In genomic region chr9:89009049-89009840, GRCh38 we compare ENCODE assay signal across 20 cellular contexts. TPM values are rescaled to one million over a fixed set of nuclear protein-coding genes. Genes with fewer than 3 reads are reported as not detected.
DNase-seq lines count a peak whose midpoint lies in the region; ATAC-seq and TF ChIP-seq lines count a peak whose summit lies in the region.
"Had no signal": no experiment of that assay in that cellular context is flagged by ENCODE, and none has a peak within 500 bp of the region (broad histone marks: within the 10 kb centered on the region; RNA-seq: fewer than 3 reads in every experiment).

No MANE protein-coding gene starts in this region.

- H3K9me3 Mint-ChIP-seq in neural crest cell: no peaks in the 10 kb centered on the region
- H3K9me3 Mint-ChIP-seq: activated naive CD8-positive, alpha-beta T cell treated with anti-CD3 and anti-CD28 coated beads for 36 hours; natural killer cell; T-helper 2 cell treated with Interferon-gamma antibody and Interleukin-4, amounts not matched to agents 5 μg/mL and 100 μg/mL, for 36 hours had no signal

- no peaks in the 10 kb centered on the region for H3K4me1 Mint-ChIP-seq in neural crest cell
- H3K4me1 Mint-ChIP-seq: activated naive CD8-positive, alpha-beta T cell treated with anti-CD3 and anti-CD28 coated beads for 36 hours; CD4-positive, CD25-positive, alpha-beta regulatory T cell; natural killer cell had no signal

- BruUV-seq in PC-3 (replicated peaks; lab: Mats Ljungman, UMichigan): no TSS peak

- intact Hi-C loops in PC-3 (cut with micrococcal nuclease): loop anchor here (10.0 kb wide), 1 partner anchor 1054 kb away; a partner anchor contains a TSS

- H3K36me3 Mint-ChIP-seq in neural crest cell (ENCODE audit: low read depth): peaks cover 15% of the 10 kb centered on the region
- H3K36me3 Mint-ChIP-seq: activated naive CD8-positive, alpha-beta T cell treated with anti-CD3 and anti-CD28 coated beads for 36 hours; CD4-positive, CD25-positive, alpha-beta regulatory T cell; natural killer cell had no signal

- CTCF ChIA-PET in PC-3 (lab: Charles Lee): interaction anchor here (0.5 kb wide), 1 partner anchor 905 kb away, joined by 3 read pairs; no protein-coding TSS in a partner anchor

- no peaks in the 10 kb centered on the region for H3K4me1 ChIP-seq in PC-3 (ENCODE audit: insufficient read depth, low read length)
- H3K4me1 ChIP-seq: lower lobe of right lung had no signal

- H3K9ac ChIP-seq in PC-3 (ENCODE audit: low read length): no peak overlapping the region

- H4K20me1 ChIP-seq in PC-3 (ENCODE audit: low read length): no peaks in the 10 kb centered on the region

- DNase-seq in DMS 273 (lab: John Stamatoyannopoulos, UW; ENCODE audit: unreplicated experiment) (peak; percentile 37), DMS 273 treated with DMSO at 0.1 percent for 48 hours (lab: John Stamatoyannopoulos, UW) (no peak), PC-3 (no peak), ecto neural progenitor cell (ENCODE audit: low spot score) (peak; percentile 28), neural crest cell (ENCODE audit: low read depth, low spot score) (no peak)
- DNase-seq: activated CD4-positive, alpha-beta T cell treated with anti-CD3 and anti-CD28 coated beads for 48 hours; activated naive CD8-positive, alpha-beta T cell treated with anti-CD3 and anti-CD28 coated beads for 36 hours; CD4-positive, CD25-positive, alpha-beta regulatory T cell; central memory CD4-positive, alpha-beta T cell; lower lobe of right lung; natural killer cell; NCI-H146; Right ventricle myocardium superior; stimulated activated naive CD4-positive, alpha-beta T cell treated with Interleukin-2 at 50 U/mL for 16 hours had no signal

- TF ChIP-seq CTCF in PC-3 (conservative IDR thresholded peaks at IDR 0.05; ENCODE audit: low read depth, low read length) (peak; percentile 36), neural crest cell (conservative IDR thresholded peaks at IDR 0.05) (no peak)

- H3K27ac Mint-ChIP-seq in neural crest cell (ENCODE audit: unreplicated experiment): peak overlapping the region; percentile 29
- H3K27ac Mint-ChIP-seq: activated naive CD8-positive, alpha-beta T cell treated with anti-CD3 and anti-CD28 coated beads for 36 hours; CD4-positive, CD25-positive, alpha-beta regulatory T cell; natural killer cell; progenitor cell of endocrine pancreas; T-helper 2 cell treated with Interferon-gamma antibody and Interleukin-4, amounts not matched to agents 5 μg/mL and 100 μg/mL, for 36 hours had no signal

- H3K27me3 ChIP-seq in PC-3 (ENCODE audit: low read length): no peaks in the 10 kb centered on the region

- H3K27me3 Mint-ChIP-seq in neural crest cell (ENCODE audit: low read depth): no peaks in the 10 kb centered on the region

- no peak overlapping the region for H3K27ac ChIP-seq in PC-3 (ENCODE audit: low read length)
- H3K27ac ChIP-seq: 22Rv1, lower lobe of right lung had no signal

- H3K4me3 Mint-ChIP-seq in neural crest cell: no peak overlapping the region
- H3K4me3 Mint-ChIP-seq: activated naive CD8-positive, alpha-beta T cell treated with anti-CD3 and anti-CD28 coated beads for 36 hours; CD4-positive, CD25-positive, alpha-beta regulatory T cell; natural killer cell; T-helper 2 cell treated with Interferon-gamma antibody and Interleukin-4, amounts not matched to agents 5 μg/mL and 100 μg/mL, for 36 hours had no signal

- no peaks in the 10 kb centered on the region for H3K9me2 ChIP-seq in PC-3 (replicated peaks; ENCODE audit: low read length)

- H3K4me3 ChIP-seq in PC-3 (ENCODE audit: low read length): no peak overlapping the region
- H3K4me3 ChIP-seq: lower lobe of right lung had no signal

- H2AFZ ChIP-seq in PC-3 (ENCODE audit: low read length): no peak overlapping the region

- no peaks in the 10 kb centered on the region for H3F3A ChIP-seq in PC-3 (ENCODE audit: low read length, unreplicated experiment)

- H3K9me3 ChIP-seq in PC-3 (ENCODE audit: low read length): no peaks in the 10 kb centered on the region
- H3K9me3 ChIP-seq: lower lobe of right lung had no signal

- no peak overlapping the region for H3K4me2 ChIP-seq in PC-3 (ENCODE audit: low read length)

- POLR2A ChIA-PET in PC-3 (lab: Charles Lee; ENCODE audit: unreplicated experiment): no interaction called here

- no peak; the same call in 1 of the 2 replicates for ATAC-seq in PC-3
- ATAC-seq in GM18502 (IDR thresholded peaks at IDR 0.05; ENCODE audit: poor library complexity, unreplicated experiment): no peak
- no peak for ATAC-seq in GM19328 (IDR thresholded peaks at IDR 0.05; ENCODE audit: unreplicated experiment)
- no peak for ATAC-seq in GM18520 (IDR thresholded peaks at IDR 0.05; ENCODE audit: unreplicated experiment)
- ATAC-seq: lower lobe of right lung, natural killer cell had no signal

- H3K36me3 ChIP-seq in PC-3 (ENCODE audit: low read depth, low read length): no peaks in the 10 kb centered on the region
- H3K36me3 ChIP-seq: lower lobe of right lung had no signal

- no peaks in the 10 kb centered on the region for H3K79me2 ChIP-seq in PC-3 (ENCODE audit: low read length)

RNA-seq across cellular contexts. Expression of gene S1PR3, which starts 18.0 kb away (rescaled TPM):
- total RNA-seq in PC-3 (2014; rRNA removed) (8.4 and 10.0 TPM in 2 replicates), neural crest cell (7.5 and 7.9 TPM in 2 replicates)
- total RNA-seq: CD4-positive, CD25-positive, alpha-beta regulatory T cell had no signal

Comparison
In these comparisons a context has a peak if more than half of its experiments do, and no peak if none do; other contexts are left out.
1. DNase-seq: peak in DMS 273 (single experiment) and ecto neural progenitor cell (single experiment); none in DMS 273 treated with DMSO at 0.1 percent for 48 hours (single experiment), PC-3 (single experiment) and neural crest cell (single experiment).